8 cellular contexts compared by ENCODE assay signal in the genomic region with DNA sequence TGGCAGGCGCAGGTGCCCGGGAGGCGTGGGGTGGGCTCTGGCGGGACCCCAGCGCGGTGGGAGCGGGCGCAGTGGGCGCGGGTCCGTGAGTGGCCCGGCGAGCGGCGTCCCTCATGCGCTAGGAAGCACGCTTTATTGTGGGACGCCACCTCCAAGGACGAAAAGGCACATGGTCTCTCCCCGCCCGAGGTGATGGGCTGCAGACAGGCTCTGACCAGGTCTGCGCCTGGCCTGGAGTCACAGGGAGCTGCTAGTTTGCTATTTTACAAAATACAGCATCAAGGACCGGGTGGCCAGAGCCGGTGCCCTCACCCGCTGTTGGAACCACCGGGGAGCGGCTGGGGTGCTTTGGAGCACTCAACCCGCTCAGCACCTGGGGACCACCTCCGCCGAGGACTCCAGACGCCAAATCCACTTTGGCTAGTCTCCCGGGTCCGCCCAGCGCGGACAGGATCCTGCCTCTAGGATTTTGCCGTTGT.
A peak's percentile ranks its signal among the peaks of the same experiment; 100 is the strongest.
DNase-seq lines count a peak whose midpoint lies in the region; ATAC-seq and TF ChIP-seq lines count a peak whose summit lies in the region.

No MANE protein-coding gene starts in this region.

- peak in 4 of 6 experiments; percentile 27 to 61 (median 50) for DNase-seq in stimulated activated naive CD4-positive, alpha-beta T cell (lab: John Stamatoyannopoulos, UW)
- no peak for DNase-seq in stimulated activated naive CD4-positive, alpha-beta T cell treated with Interleukin-2 at 50 U/mL for 16 hours (lab: John Stamatoyannopoulos, UW)
- DNase-seq in HK-2 (ENCODE audit: unreplicated experiment): peak; percentile 48
- peak; percentile 52 for DNase-seq in activated CD8-positive, alpha-beta T cell treated with anti-CD3 and anti-CD28 coated beads, Interleukin-2, amount 10 ng/mL, durations not matched to agents 7 days and 5 days
- DNase-seq in glutamatergic neuron: peak; percentile 64
- DNase-seq in posterior vena cava (ENCODE audit: low spot score): peak; percentile 86
- no peak for DNase-seq in anterior cingulate cortex (lab: John Stamatoyannopoulos, UW)
- no peak for DNase-seq in C1 segment of cervical spinal cord (lab: John Stamatoyannopoulos, UW)

- peaks cover 21% of the 10 kb centered on the region for H3K36me3 Mint-ChIP-seq in activated CD8-positive, alpha-beta T cell treated with anti-CD3 and anti-CD28 coated beads, Interleukin-2, amount 10 ng/mL, durations not matched to agents 7 days and 5 days (ENCODE audit: low read depth)
- H3K36me3 Mint-ChIP-seq in glutamatergic neuron (ENCODE audit: unreplicated experiment): no peaks in the 10 kb centered on the region

- peaks cover 55% of the 10 kb centered on the region for H3K4me1 Mint-ChIP-seq in activated CD8-positive, alpha-beta T cell treated with anti-CD3 and anti-CD28 coated beads, Interleukin-2, amount 10 ng/mL, durations not matched to agents 7 days and 5 days (ENCODE audit: low read depth)
- peaks cover 35% of the 10 kb centered on the region for H3K4me1 Mint-ChIP-seq in glutamatergic neuron (ENCODE audit: low read depth, unreplicated experiment)

- no peak for TF ChIP-seq CTCF in glutamatergic neuron (IDR thresholded peaks at IDR 0.05; ENCODE audit: partially characterized antibody, unreplicated experiment)

- POLR2A ChIA-PET in activated CD8-positive, alpha-beta T cell treated with anti-CD3 and anti-CD28 coated beads, Interleukin-2, amount 10 ng/mL, durations not matched to agents 7 days and 5 days (lab: Charles Lee): interaction anchor here (0.8 to 9.7 kb wide), 11 partner anchors 9 to 92 kb away, joined by 3 to 199 read pairs (median 5); no protein-coding TSS in a partner anchor

- intact Hi-C loops in posterior vena cava (cut with DNase I): loop anchor here in 1 of 2 donors (1.0 kb wide), 1 partner anchor 47 kb away; no protein-coding TSS in a partner anchor

- H3K27me3 Mint-ChIP-seq in activated CD8-positive, alpha-beta T cell treated with anti-CD3 and anti-CD28 coated beads, Interleukin-2, amount 10 ng/mL, durations not matched to agents 7 days and 5 days (ENCODE audit: low read depth): no peaks in the 10 kb centered on the region
- H3K27me3 Mint-ChIP-seq in glutamatergic neuron (ENCODE audit: unreplicated experiment): peaks cover 3% of the 10 kb centered on the region

- CTCF ChIA-PET in activated CD8-positive, alpha-beta T cell treated with anti-CD3 and anti-CD28 coated beads, Interleukin-2, amount 10 ng/mL, durations not matched to agents 7 days and 5 days (lab: Charles Lee): interaction anchor here (1.1 to 9.7 kb wide), 5 partner anchors 9 to 52 kb away, joined by 3 to 202 read pairs (median 8); no protein-coding TSS in a partner anchor

- peak overlapping the region; percentile 93 for H3K4me3 Mint-ChIP-seq in activated CD8-positive, alpha-beta T cell treated with anti-CD3 and anti-CD28 coated beads, Interleukin-2, amount 10 ng/mL, durations not matched to agents 7 days and 5 days
- H3K4me3 Mint-ChIP-seq in glutamatergic neuron (ENCODE audit: unreplicated experiment): peak overlapping the region; percentile 90

- no peaks in the 10 kb centered on the region for H3K9me3 Mint-ChIP-seq in activated CD8-positive, alpha-beta T cell treated with anti-CD3 and anti-CD28 coated beads, Interleukin-2, amount 10 ng/mL, durations not matched to agents 7 days and 5 days (ENCODE audit: insufficient read depth)
- H3K9me3 Mint-ChIP-seq in glutamatergic neuron (ENCODE audit: unreplicated experiment): peaks cover 21% of the 10 kb centered on the region

- peak; percentile 0 for ATAC-seq in activated CD8-positive, alpha-beta T cell treated with anti-CD3 and anti-CD28 coated beads, Interleukin-2, amount 10 ng/mL, durations not matched to agents 7 days and 5 days

- peak overlapping the region; percentile 93 for H3K27ac Mint-ChIP-seq in activated CD8-positive, alpha-beta T cell treated with anti-CD3 and anti-CD28 coated beads, Interleukin-2, amount 10 ng/mL, durations not matched to agents 7 days and 5 days
- peak overlapping the region; percentile 52 for H3K27ac Mint-ChIP-seq in glutamatergic neuron (ENCODE audit: unreplicated experiment)

Comparison
In these comparisons a context has a peak if more than half of its experiments do, and no peak if none do; other contexts are left out.
1. DNase-seq: peak in stimulated activated naive CD4-positive, alpha-beta T cell (4 of 6), HK-2 (single experiment), activated CD8-positive, alpha-beta T cell treated with anti-CD3 and anti-CD28 coated beads, Interleukin-2, amount 10 ng/mL, durations not matched to agents 7 days and 5 days (single experiment), glutamatergic neuron (single experiment) and posterior vena cava (single experiment); none in stimulated activated naive CD4-positive, alpha-beta T cell treated with Interleukin-2 at 50 U/mL for 16 hours (single experiment), anterior cingulate cortex (0 of 58) and C1 segment of cervical spinal cord (0 of 14).